ENCODE assay signal across 17 cellular contexts in the genomic region with DNA sequence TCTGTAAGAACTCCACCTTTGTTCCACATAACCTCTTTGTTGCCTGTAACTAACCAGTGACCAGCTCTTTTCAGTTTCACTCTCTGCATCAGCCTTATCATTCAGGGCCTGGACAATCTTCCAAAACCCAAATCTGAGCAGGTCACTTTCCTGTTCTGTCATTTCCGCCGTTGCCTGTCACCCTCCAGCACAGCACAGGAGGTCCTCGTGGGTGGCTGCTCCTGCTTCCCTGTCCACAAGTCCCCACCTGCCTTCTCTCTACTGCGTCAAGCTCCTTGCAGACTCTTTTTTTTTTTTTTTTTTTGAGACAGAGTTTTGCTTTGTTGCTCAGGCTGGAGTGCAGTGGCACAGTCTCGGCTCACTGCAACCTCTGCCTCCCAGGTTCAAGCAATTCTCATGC.
"Had no signal": no experiment of that assay in that cellular context is flagged by ENCODE, and none has a peak within 500 bp of the region (broad histone marks: within the 10 kb centered on the region; RNA-seq: fewer than 3 reads in every experiment).

No MANE protein-coding gene starts in this region.

- H3K27ac ChIP-seq: heart left ventricle, ovary, right atrium auricular region, vagina had no signal

- FAIRE-seq: endometrium, frontal cortex, small intestine had no signal

- H3K36me3 ChIP-seq: ovary, right atrium auricular region, vagina had no signal

- ATAC-seq: heart left ventricle; left colon; left ventricle myocardium superior; naive thymus-derived CD4-positive, alpha-beta T cell had no signal

- H3K9me3 ChIP-seq: heart left ventricle, ovary, right atrium auricular region, vagina had no signal

- H3K27ac Mint-ChIP-seq: naive thymus-derived CD4-positive, alpha-beta T cell had no signal

- H3K4me3 Mint-ChIP-seq: naive thymus-derived CD4-positive, alpha-beta T cell had no signal

- H3K4me3 ChIP-seq: heart left ventricle, lung, ovary, right atrium auricular region, vagina had no signal

- H3K4me1 Mint-ChIP-seq: naive thymus-derived CD4-positive, alpha-beta T cell had no signal

- H3K27me3 Mint-ChIP-seq: naive thymus-derived CD4-positive, alpha-beta T cell had no signal

- DNase-seq: effector memory CD4-positive, alpha-beta T cell; heart left ventricle; hippocampal formation; left colon; left ventricle myocardium superior; mesendoderm; naive thymus-derived CD4-positive, alpha-beta T cell; ovary; small intestine; stimulated activated CD4-positive, alpha-beta T cell treated with anti-CD3 and anti-CD28 coated beads, Interleukin-12 subunit alpha, Interleukin-12 subunit beta, amount 100 ng/mL, for 4 hours; stimulated activated naive CD4-positive, alpha-beta T cell treated with Interleukin-2 at 50 U/mL for 16 hours; trophoblast cell had no signal

- H3K4me1 ChIP-seq: right atrium auricular region had no signal

- H3K27me3 ChIP-seq: heart left ventricle, ovary, right atrium auricular region, vagina had no signal
